8 cellular contexts compared by ENCODE assay signal in genomic region chr6:121430514-121431460, GRCh38. TPM values are rescaled to one million over a fixed set of nuclear protein-coding genes. Genes with fewer than 3 reads are reported as not detected.
DNase-seq lines count a peak whose midpoint lies in the region; ATAC-seq and TF ChIP-seq lines count a peak whose summit lies in the region.

No MANE protein-coding gene starts in this region.

- no peaks in the 10 kb centered on the region for H3K9me3 ChIP-seq in Loucy (ENCODE audit: insufficient read depth, low read depth, low read length)
- no peaks in the 10 kb centered on the region for H3K9me3 ChIP-seq in lung (ENCODE audit: control insufficient read depth in 2 of 2, insufficient read depth in 1 of 2, low read length in 1 of 2)

- ATAC-seq in lung (ENCODE audit: insufficient read depth, low FRiP score) (peak; percentile 19), T-cell (replicated peaks in 1 of 4) (no peak)

- no peaks in the 10 kb centered on the region for H3K9me3 Mint-ChIP-seq in T-cell

- WGBS in lung, 2 donors: 58 to 63% methylated on average over 10 of the region's 10 CpGs

- peak; percentile 79 for DNase-seq in DMS114 treated with DMSO at 0.1 percent for 48 hours (lab: John Stamatoyannopoulos, UW; ENCODE audit: unreplicated experiment)
- DNase-seq in cerebellar cortex (ENCODE audit: low spot score): peak; percentile 78
- no peak for DNase-seq in lung (ENCODE audit: low spot score)
- DNase-seq in T-cell: no peak
- DNase-seq in stimulated activated naive CD4-positive, alpha-beta T cell treated with Interleukin-2 at 50 U/mL for 16 hours (lab: John Stamatoyannopoulos, UW): no peak
- no peak for DNase-seq in activated gamma-delta T cell treated with Interleukin-2 at 50 U/mL for 16 hours
- DNase-seq in SKM-1 treated with dmso at 0.1 percent for 144 hours (lab: John Stamatoyannopoulos, UW; ENCODE audit: unreplicated experiment): no peak

- CTCF ChIA-PET in T-cell (lab: Charles Lee): interaction anchor here (0.5 to 0.6 kb wide), 2 partner anchors 11 to 278 kb away, joined by 3 to 6 read pairs; no protein-coding TSS in a partner anchor

- H3K4me2 ChIP-seq in Loucy (ENCODE audit: low read depth, low read length, poor library complexity, severe bottlenecking): no peak overlapping the region

- H3K9ac ChIP-seq in Loucy (ENCODE audit: low read depth, low read length, poor library complexity, severe bottlenecking): no peak overlapping the region

- peak; percentile 90 for TF ChIP-seq CTCF in Loucy (conservative IDR thresholded peaks at IDR 0.05; ENCODE audit: low read length)
- TF ChIP-seq CTCF in lung (IDR thresholded peaks at IDR 0.05; ENCODE audit: control extremely low read depth, extremely low read depth): peak; percentile 49

- H3K9me2 ChIP-seq in Loucy (replicated peaks; ENCODE audit: low read depth, low read length): no peaks in the 10 kb centered on the region

- POLR2A ChIA-PET in T-cell (lab: Charles Lee): interaction anchor here in 1 of 2 donors (0.5 kb wide), 1 partner anchor 247 kb away, joined by 3 read pairs; no protein-coding TSS in a partner anchor

- no peaks in the 10 kb centered on the region for H3K36me3 Mint-ChIP-seq in T-cell

- peaks cover 0 to 6% of the 10 kb centered on the region in 2 donors for H3K27me3 Mint-ChIP-seq in T-cell

- no peaks in the 10 kb centered on the region for H3F3A ChIP-seq in Loucy (ENCODE audit: low read depth)

- no peaks in the 10 kb centered on the region for H3K79me2 ChIP-seq in Loucy (ENCODE audit: insufficient read depth, low read length)

- H4K20me1 ChIP-seq in Loucy (ENCODE audit: insufficient read depth, low read length, poor library complexity, severe bottlenecking): no peaks in the 10 kb centered on the region

- H3K27me3 ChIP-seq in Loucy (ENCODE audit: insufficient read depth, low read length, poor library complexity, severe bottlenecking) (no peaks in the 10 kb centered on the region), lung (ENCODE audit: control insufficient read depth, insufficient read depth) (no peaks in the 10 kb centered on the region)

- no peak overlapping the region for H3K27ac Mint-ChIP-seq in T-cell

- no peaks in the 10 kb centered on the region for H3K36me3 ChIP-seq in Loucy (ENCODE audit: insufficient read depth, low read length)
- no peaks in the 10 kb centered on the region for H3K36me3 ChIP-seq in lung (ENCODE audit: control insufficient read depth in 2 of 2, insufficient read depth in 2 of 2, low read length in 2 of 2)

- no peaks in the 10 kb centered on the region for H3K4me1 ChIP-seq in Loucy (ENCODE audit: insufficient read depth, low read length, poor library complexity, severe bottlenecking)
- no peaks in the 10 kb centered on the region for H3K4me1 ChIP-seq in lung (ENCODE audit: control insufficient read depth in 2 of 2, insufficient read depth in 2 of 2, low read length in 2 of 2)

- H3K4me1 Mint-ChIP-seq in T-cell: peaks cover 3 to 7% (median 4%) of the 10 kb centered on the region in 3 donors

- H3K4me3 ChIP-seq in Loucy (ENCODE audit: low read length, poor library complexity, severe bottlenecking): no peak overlapping the region
- H3K4me3 ChIP-seq in lung: no peak overlapping the region

- no peak overlapping the region for H3K27ac ChIP-seq in lung (ENCODE audit: low read depth in 1 of 2, low read length in 1 of 2)

- H3K4me3 Mint-ChIP-seq in T-cell: no peak overlapping the region

- H2AFZ ChIP-seq in Loucy (ENCODE audit: low read length): peak overlapping the region; percentile 49; the same call in 1 of the 2 replicates

RNA-seq across cellular contexts. Expression of gene GJA1, which starts 4.7 kb away (rescaled TPM):
- total RNA-seq in lung: 10 to 100 TPM; 59.5 to 90.0 TPM
- polyA plus RNA-seq in lung: 10 to 100 TPM; 20.7 to 71.5 TPM
- total RNA-seq in T-cell: 1 to 10 TPM in 3 of 5 donors, not detected in 2; 1.1 to 1.5 (median 1.4) TPM

Comparison
In these comparisons a context has a peak if more than half of its experiments do, and no peak if none do; other contexts are left out.
1. DNase-seq: peak in DMS114 treated with DMSO at 0.1 percent for 48 hours (single experiment) and cerebellar cortex (single experiment); none in lung (single experiment), T-cell (0 of 34), stimulated activated naive CD4-positive, alpha-beta T cell treated with Interleukin-2 at 50 U/mL for 16 hours (single experiment), activated gamma-delta T cell treated with Interleukin-2 at 50 U/mL for 16 hours (single experiment) and SKM-1 treated with dmso at 0.1 percent for 144 hours (single experiment).
2. RNA of gene GJA1, which starts 4.7 kb away (total RNA-seq): 59.5 to 90.0 TPM in lung; 1.1 to 1.5 TPM in T-cell; every median in the first group is over 10 times any median in the second.